1 cellular context compared by ENCODE assay signal in genomic region chr1:204350857-204351573, GRCh38.
TF ChIP-seq lines count a peak whose summit lies in the region.

No MANE protein-coding gene starts in this region.

TF ChIP-seq in HepG2, 621 proteins besides CTCF, POLR2A, EP300 and RAD21 (continued from another document):
- no peak for TF ChIP-seq ATF3 (CRISPR knock-in tag; IDR thresholded peaks at IDR 0.05)
